ENCODE assay signal across 18 cellular contexts in genomic region chr15:63917588-63918316, GRCh38.
"Had no signal": no experiment of that assay in that cellular context is flagged by ENCODE, and none has a peak within 500 bp of the region (broad histone marks: within the 10 kb centered on the region; RNA-seq: fewer than 3 reads in every experiment).

No MANE protein-coding gene starts in this region.

- H3K27ac ChIP-seq: body of pancreas, esophagus muscularis mucosa, sigmoid colon had no signal

- H3K27me3 ChIP-seq: body of pancreas, esophagus muscularis mucosa, heart left ventricle, sigmoid colon, thyroid gland had no signal

- H3K9me3 ChIP-seq: body of pancreas, esophagus muscularis mucosa, heart left ventricle, sigmoid colon, thyroid gland had no signal

- ATAC-seq: activated CD8-positive, alpha-beta memory T cell treated with anti-CD3 and anti-CD28 coated beads, Interleukin-2, amount 10 ng/mL, durations not matched to agents 7 days and 5 days; activated naive CD4-positive, alpha-beta T cell treated with anti-CD3 and anti-CD28 coated beads, Interleukin-2, amount 50 U/mL, for 72 hours; body of pancreas had no signal

- H3K4me3 ChIP-seq: body of pancreas, esophagus muscularis mucosa, heart left ventricle, sigmoid colon, thyroid gland had no signal

- H3K4me1 ChIP-seq: body of pancreas had no signal

- FAIRE-seq: endometrium, islet of Langerhans had no signal

- DNase-seq: activated CD4-positive, alpha-beta T cell treated with anti-CD3 and anti-CD28 coated beads, Interleukin-2, amount 50 U/mL, for 48 hours; activated CD4-positive, CD25-positive, alpha-beta regulatory T cell treated with anti-CD3 and anti-CD28 coated beads, Interleukin-2, amount 50 U/mL, for 72 hours; activated CD8-positive, alpha-beta memory T cell treated with anti-CD3 and anti-CD28 coated beads, Interleukin-2, amount 10 ng/mL, durations not matched to agents 7 days and 5 days; activated effector memory CD4-positive, alpha-beta T cell treated with Interleukin-2 at 50 U/mL for 16 hours; activated T-cell treated with anti-CD3 and anti-CD28 coated beads, Interleukin-2, amount 50 U/mL, for 24 hours; amniotic stem cell; body of pancreas; dermis blood vessel endothelial cell; foreskin fibroblast; sigmoid colon; stimulated activated CD4-positive, alpha-beta T cell treated with anti-CD3 and anti-CD28 coated beads, Interleukin-2, amount 100 ng/mL, for 48 hours; T-helper 9 cell; thyroid gland had no signal

- H3K36me3 ChIP-seq: sigmoid colon had no signal
